20 cellular contexts compared by ENCODE assay signal in the genomic region with DNA sequence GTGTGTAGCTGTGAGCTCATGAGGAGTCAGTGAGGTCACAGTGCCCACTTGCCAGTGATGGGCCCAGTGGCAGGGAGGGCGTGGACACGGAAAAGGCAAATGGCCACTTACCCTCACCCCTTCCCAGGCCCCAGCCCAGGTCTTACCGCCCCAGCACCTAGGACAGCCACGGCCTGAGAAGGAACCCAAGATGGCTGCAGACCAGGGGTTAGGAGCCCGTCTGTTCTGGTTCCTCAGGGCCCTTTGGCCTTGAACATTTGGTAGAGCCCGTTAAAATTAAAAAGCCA.
DNase-seq lines count a peak whose midpoint lies in the region; ATAC-seq and TF ChIP-seq lines count a peak whose summit lies in the region.
"Had no signal": no experiment of that assay in that cellular context is flagged by ENCODE, and none has a peak within 500 bp of the region (broad histone marks: within the 10 kb centered on the region; RNA-seq: fewer than 3 reads in every experiment).

No MANE protein-coding gene starts in this region.

- no CpG with 5 or more reads among the region's 6 CpGs for WGBS in H9 (ENCODE audit: extremely low coverage, insufficient read length, low lambda C conversion rate)
- 92 to 96% (median 95%) methylated on average over 4 to 6 of the region's 6 CpGs for WGBS in stomach, 5 donors

- no peak overlapping the region for H2BK120ac ChIP-seq in H9 (ENCODE audit: low read depth, low read length, poor library complexity, severe bottlenecking)

- H3K79me1 ChIP-seq in H9 (ENCODE audit: insufficient read depth, low read depth, low read length, poor library complexity, severe bottlenecking) = no peaks in the 10 kb centered on the region

- H3K4ac ChIP-seq in H9 (ENCODE audit: low read depth, low read length) = no peak overlapping the region

- no peak overlapping the region for H2BK20ac ChIP-seq in H9 (ENCODE audit: low read depth, low read length, poor library complexity, severe bottlenecking)

- DNase-seq in activated CD8-positive, alpha-beta memory T cell treated with anti-CD3 and anti-CD28 coated beads, Interleukin-2, amount 10 ng/mL, durations not matched to agents 7 days and 5 days = peak; percentile 33
- DNase-seq in activated CD8-positive, alpha-beta memory T cell treated with anti-CD3 and anti-CD28 coated beads for 24 hours = no peak
- DNase-seq in H9 = peak; percentile 18
- peak; percentile 25 for DNase-seq in islet precursor cell
- DNase-seq in stomach = peak; percentile 19
- DNase-seq in left lobe of liver (ENCODE audit: low spot score) = no peak
- no peak for DNase-seq in gastrocnemius medialis
- no peak for DNase-seq in Kasumi-1 (lab: John Stamatoyannopoulos, UW)
- DNase-seq: 8988T; AML-193; Calu3; CD8-positive, alpha-beta memory T cell; GDM1; NCI-H1417; NCI-H187; NCI-H446; NCI-H526 treated with DMSO at 0.1 percent for 48 hours; Right ventricle myocardium superior had no signal

- no peak overlapping the region for H2AFZ ChIP-seq in H9 (ENCODE audit: low read length)

- intact Hi-C loops in stomach (cut with DNase I; ENCODE audit: low total_unique reads) (loop anchor here (5.0 to 10.0 kb wide), 2 partner anchors 93 to 171 kb away; no protein-coding TSS in a partner anchor), gastrocnemius medialis (cut with DNase I; ENCODE audit: low total_unique reads) (no loop called here)

- H3T11ph ChIP-seq in H9 (ENCODE audit: low read length) = no peak overlapping the region

- H3K27me3 Mint-ChIP-seq in activated CD8-positive, alpha-beta memory T cell treated with anti-CD3 and anti-CD28 coated beads, Interleukin-2, amount 10 ng/mL, durations not matched to agents 7 days and 5 days = no peaks in the 10 kb centered on the region
- H3K27me3 Mint-ChIP-seq in H9 (ENCODE audit: low read depth) = peaks cover 1% of the 10 kb centered on the region; the same call in 1 of the 2 replicates
- H3K27me3 Mint-ChIP-seq: CD8-positive, alpha-beta memory T cell; IgD-negative memory B cell had no signal

- H3K4me1 ChIP-seq in H9 (ENCODE audit: insufficient read depth, low read length) (no peaks in the 10 kb centered on the region), stomach (peaks cover 0 to 5% (median 3%) of the 10 kb centered on the region in 4 donors), gastrocnemius medialis (peaks cover 0 to under 1% of the 10 kb centered on the region in 2 donors)

- H2AK5ac ChIP-seq in H9 (ENCODE audit: insufficient read length, low read length) = no peak overlapping the region

- TF ChIP-seq POLR2A in stomach (IDR thresholded peaks at IDR 0.05) (no peak), gastrocnemius medialis (IDR thresholded peaks at IDR 0.05) (no peak)

- H3K27ac ChIP-seq in H9 (ENCODE audit: insufficient read length, low read depth, low read length) = no peak overlapping the region
- no peak overlapping the region for H3K27ac ChIP-seq in stomach
- no peak overlapping the region for H3K27ac ChIP-seq in gastrocnemius medialis
- H3K27ac ChIP-seq: C4-2B had no signal

- no peak for TF ChIP-seq CTCF in H9 (conservative IDR thresholded peaks at IDR 0.05)
- no peak for TF ChIP-seq CTCF in stomach (IDR thresholded peaks at IDR 0.05)
- TF ChIP-seq CTCF in gastrocnemius medialis (IDR thresholded peaks at IDR 0.05 in 4 of 5, conservative IDR thresholded peaks at IDR 0.05 in 1 of 5) = no peak

- H2BK12ac ChIP-seq in H9 (ENCODE audit: insufficient read length, low read depth, low read length) = no peak overlapping the region

- CTCF ChIA-PET in activated CD8-positive, alpha-beta memory T cell treated with anti-CD3 and anti-CD28 coated beads, Interleukin-2, amount 10 ng/mL, durations not matched to agents 7 days and 5 days (lab: Charles Lee) = interaction anchor here (0.9 to 4.6 kb wide), 10 partner anchors 13 to 194 kb away, joined by 3 to 66 read pairs (median 4); no protein-coding TSS in a partner anchor

- H3K36me3 ChIP-seq in stomach (peaks cover 4 to 36% (median 16%) of the 10 kb centered on the region in 4 donors), gastrocnemius medialis (no peaks in the 10 kb centered on the region)

- TF ChIP-seq EP300 in stomach (IDR thresholded peaks at IDR 0.05) = no peak

- no peak overlapping the region for H3K4me3 Mint-ChIP-seq in activated CD8-positive, alpha-beta memory T cell treated with anti-CD3 and anti-CD28 coated beads, Interleukin-2, amount 10 ng/mL, durations not matched to agents 7 days and 5 days
- no peak overlapping the region for H3K4me3 Mint-ChIP-seq in H9
- H3K4me3 Mint-ChIP-seq: CD8-positive, alpha-beta memory T cell; IgD-negative memory B cell had no signal

- H3K23ac ChIP-seq in H9 (ENCODE audit: insufficient read length, low read depth, low read length) = no peak overlapping the region

- no peak overlapping the region for H3K9ac ChIP-seq in H9 (ENCODE audit: extremely low read depth, insufficient read length, low read length)

- no peak overlapping the region for H3K14ac ChIP-seq in H9 (ENCODE audit: insufficient read depth, low read length)

- H3K23me2 ChIP-seq in H9 (ENCODE audit: insufficient read length, low read depth, low read length, poor library complexity, severe bottlenecking) = no peaks in the 10 kb centered on the region

- H4K91ac ChIP-seq in H9 (ENCODE audit: insufficient read length, low read depth, low read length) = no peak overlapping the region

- ATAC-seq in activated CD8-positive, alpha-beta memory T cell treated with anti-CD3 and anti-CD28 coated beads, Interleukin-2, amount 10 ng/mL, durations not matched to agents 7 days and 5 days = no peak
- ATAC-seq in left lobe of liver (no peak), gastrocnemius medialis (no peak)

- H3K18ac ChIP-seq in H9 (ENCODE audit: insufficient read length, low read depth, low read length) = no peak overlapping the region

- H3K9me3 ChIP-seq in H9 (ENCODE audit: control insufficient read depth, low read depth, low read length) = no peaks in the 10 kb centered on the region
- no peaks in the 10 kb centered on the region for H3K9me3 ChIP-seq in stomach
- no peaks in the 10 kb centered on the region for H3K9me3 ChIP-seq in gastrocnemius medialis

- no peaks in the 10 kb centered on the region for H4K20me1 ChIP-seq in H9 (ENCODE audit: control insufficient read depth, insufficient read depth, insufficient read length)

- no peaks in the 10 kb centered on the region for H3K9me3 Mint-ChIP-seq in activated CD8-positive, alpha-beta memory T cell treated with anti-CD3 and anti-CD28 coated beads, Interleukin-2, amount 10 ng/mL, durations not matched to agents 7 days and 5 days (ENCODE audit: low read depth)
- H3K9me3 Mint-ChIP-seq in H9 = no peaks in the 10 kb centered on the region
- H3K9me3 Mint-ChIP-seq: CD8-positive, alpha-beta memory T cell; IgD-negative memory B cell had no signal

- H3K79me2 ChIP-seq in H9 (ENCODE audit: insufficient read depth, low read length) = no peaks in the 10 kb centered on the region

- H3K56ac ChIP-seq in H9 (ENCODE audit: insufficient read length, low read depth, low read length) = no peak overlapping the region

- no peak overlapping the region for H2BK5ac ChIP-seq in H9 (ENCODE audit: insufficient read length, low read length)

- H3K36me3 Mint-ChIP-seq in activated CD8-positive, alpha-beta memory T cell treated with anti-CD3 and anti-CD28 coated beads, Interleukin-2, amount 10 ng/mL, durations not matched to agents 7 days and 5 days = no peaks in the 10 kb centered on the region
- H3K36me3 Mint-ChIP-seq in H9 (ENCODE audit: insufficient read depth in 1 of 3, low read depth in 3 of 3) = peaks cover 0 to 5% (median 0%) of the 10 kb centered on the region in 3 experiments; a peak in 2 of 7 replicates

- no peak overlapping the region for H2BK15ac ChIP-seq in H9 (ENCODE audit: low read depth, low read length)

- H4K5ac ChIP-seq in H9 (ENCODE audit: insufficient read length, low read depth, low read length) = no peak overlapping the region

- no peak overlapping the region for H3K27ac Mint-ChIP-seq in activated CD8-positive, alpha-beta memory T cell treated with anti-CD3 and anti-CD28 coated beads, Interleukin-2, amount 10 ng/mL, durations not matched to agents 7 days and 5 days
- H3K27ac Mint-ChIP-seq in H9 = no peak overlapping the region; a peak in 1 of 7 replicates
- H3K27ac Mint-ChIP-seq: CD8-positive, alpha-beta memory T cell; IgD-negative memory B cell had no signal

- H3K27me3 ChIP-seq in H9 (ENCODE audit: insufficient read depth, low read length) (no peaks in the 10 kb centered on the region), stomach (no peaks in the 10 kb centered on the region), gastrocnemius medialis (no peaks in the 10 kb centered on the region)

- H3K4me2 ChIP-seq in H9 (ENCODE audit: insufficient read depth, insufficient read length, low read length) = no peak overlapping the region

- H3K4me1 Mint-ChIP-seq in activated CD8-positive, alpha-beta memory T cell treated with anti-CD3 and anti-CD28 coated beads, Interleukin-2, amount 10 ng/mL, durations not matched to agents 7 days and 5 days = no peaks in the 10 kb centered on the region
- H3K4me1 Mint-ChIP-seq in H9 = peaks cover 14 to 22% of the 10 kb centered on the region in 2 experiments; a peak in 3 of 4 replicates
- H3K4me1 Mint-ChIP-seq: CD8-positive, alpha-beta memory T cell; IgD-negative memory B cell had no signal

- H3K4me3 ChIP-seq in stomach = no peak overlapping the region
- H3K4me3 ChIP-seq in gastrocnemius medialis = no peak overlapping the region

- no peak overlapping the region for H4K8ac ChIP-seq in H9 (replicated peaks; ENCODE audit: insufficient read length, low read depth, low read length)

- in situ Hi-C loops in gastrocnemius medialis (cut with MboI; ENCODE audit: low sequenced_read_pairs in 4 of 4) = loop anchor here in 3 of 4 donors (5.0 to 25.0 kb wide), 2 partner anchors 171 kb away; no protein-coding TSS in a partner anchor

Comparison
In these comparisons a context has a peak if more than half of its experiments do, and no peak if none do; other contexts are left out.
1. DNase-seq: peak in activated CD8-positive, alpha-beta memory T cell treated with anti-CD3 and anti-CD28 coated beads, Interleukin-2, amount 10 ng/mL, durations not matched to agents 7 days and 5 days (single experiment), H9 (single experiment), islet precursor cell (single experiment) and stomach (single experiment); none in activated CD8-positive, alpha-beta memory T cell treated with anti-CD3 and anti-CD28 coated beads for 24 hours (single experiment), left lobe of liver (single experiment), gastrocnemius medialis (0 of 2) and Kasumi-1 (0 of 2).